In genomic region chr10:72523062-72523461, GRCh38 we compare ENCODE assay signal across 28 cellular contexts.
"Had no signal": no experiment of that assay in that cellular context is flagged by ENCODE, and none has a peak within 500 bp of the region (broad histone marks: within the 10 kb centered on the region; RNA-seq: fewer than 3 reads in every experiment).

No MANE protein-coding gene starts in this region.

- H3K4me2 ChIP-seq: PC-9 had no signal

- H3K27me3 ChIP-seq: ascending aorta, cardiac muscle cell had no signal

- DNase-seq: activated CD4-positive, alpha-beta T cell treated with anti-CD3 and anti-CD28 coated beads, Interleukin-2, amount 10 ng/mL, durations not matched to agents 24 days and 14 days; activated CD4-positive, alpha-beta T cell treated with anti-CD3 and anti-CD28 coated beads, Interleukin-2, amount 50 U/mL, for 4 hours; activated CD8-positive, alpha-beta T cell treated with anti-CD3 and anti-CD28 coated beads for 36 hours; activated gamma-delta T cell; activated naive CD4-positive, alpha-beta T cell treated with Interleukin-2 at 50 U/mL for 16 hours; activated naive CD8-positive, alpha-beta T cell treated with anti-CD3 and anti-CD28 coated beads, Interleukin-2, amount 10 ng/mL, durations not matched to agents 7 days and 5 days; activated T-cell treated with anti-CD3 and anti-CD28 coated beads, Interleukin-2, amount 50 U/mL, for 24 hours; amygdala; Karpas-422; KBM-7; NCI-H1048; NCI-H1105 treated with DMSO at 0.1 percent for 48 hours; NCI-H1436 treated with DMSO at 0.1 percent for 48 hours; NCI-H1694 treated with DMSO at 0.1 percent for 48 hours; NCI-H2029; NCI-H510A; NCI-H526; NCI-H774; NK-92 treated with Interleukin-12 subunit alpha and Interleukin-12 subunit beta, amount 100 ng/mL, for 24 hours; PC-9; SIG-M5; T1000 had no signal

- H3K36me3 ChIP-seq: ascending aorta, cardiac muscle cell had no signal

- H2AFZ ChIP-seq: PC-9 had no signal

- H3K27ac ChIP-seq: ascending aorta, cardiac muscle cell, PC-9, RWPE1 had no signal

- H3K4me3 ChIP-seq: ascending aorta, cardiac muscle cell, PC-9 had no signal

- H3K9me3 ChIP-seq: ascending aorta had no signal

- ATAC-seq: activated CD8-positive, alpha-beta T cell treated with anti-CD3 and anti-CD28 coated beads for 36 hours; Right ventricle myocardium inferior had no signal

- FAIRE-seq: RCC 7860, TTC549 had no signal

- H3K4me1 ChIP-seq: ascending aorta had no signal
